7 cellular contexts compared by ENCODE assay signal in genomic region chr1:21508580-21509350, GRCh38. TPM values are rescaled to one million over a fixed set of nuclear protein-coding genes. Genes with fewer than 3 reads are reported as not detected.
DNase-seq lines count a peak whose midpoint lies in the region; ATAC-seq and TF ChIP-seq lines count a peak whose summit lies in the region.

No MANE protein-coding gene starts in this region.

- in situ Hi-C loops in GM13977 (cut with MboI; ENCODE audit: low pct_unique_long_range_greater_than_20kb, low sequenced_read_pairs, unreplicated experiment) = no loop called here

- peaks cover 0 to 4% (median 4%) of the 10 kb centered on the region in 3 donors for H3K36me3 Mint-ChIP-seq in naive thymus-derived CD8-positive, alpha-beta T cell

- peak; percentile 92 for DNase-seq in GM13977 (ENCODE audit: low spot score)
- DNase-seq in NCI-H2227 treated with DMSO at 0.1 percent for 48 hours (lab: John Stamatoyannopoulos, UW) = peak; percentile 36
- peak; percentile 62 for DNase-seq in activated CD8-positive, alpha-beta memory T cell treated with anti-CD3 and anti-CD28 coated beads, Interleukin-2, amount 50 U/mL, for 4 hours
- peak; percentile 13 to 76 (median 54) for DNase-seq in naive thymus-derived CD8-positive, alpha-beta T cell
- DNase-seq in stimulated activated naive CD4-positive, alpha-beta T cell (lab: John Stamatoyannopoulos, UW) = peak; percentile 5 to 54 (median 40)

- peaks cover 6 to 9% (median 7%) of the 10 kb centered on the region in 4 donors for H3K4me1 Mint-ChIP-seq in naive thymus-derived CD8-positive, alpha-beta T cell

- H3K27ac Mint-ChIP-seq in naive thymus-derived CD8-positive, alpha-beta T cell = peak overlapping the region in 3 of 10 donors; percentile 20 to 38 (median 38)

- POLR2A ChIA-PET in naive thymus-derived CD8-positive, alpha-beta T cell (lab: Charles Lee) = no interaction called here

- ATAC-seq in esophagus mucosa = peak; percentile 81
- ATAC-seq in naive thymus-derived CD8-positive, alpha-beta T cell = peak; percentile 94
- no peak for ATAC-seq in HG03442 (IDR thresholded peaks at IDR 0.05; ENCODE audit: unreplicated experiment)

- peak overlapping the region; percentile 66 to 86 (median 75) for H3K4me3 Mint-ChIP-seq in naive thymus-derived CD8-positive, alpha-beta T cell

- peak; percentile 87 for TF ChIP-seq CTCF in GM13977 (IDR thresholded peaks at IDR 0.05; ENCODE audit: extremely low read depth, insufficient read depth, missing control alignments)

- H3K27me3 Mint-ChIP-seq in naive thymus-derived CD8-positive, alpha-beta T cell = peaks cover 36 to 71% (median 50%) of the 10 kb centered on the region in 5 donors

- H3K9me3 Mint-ChIP-seq in naive thymus-derived CD8-positive, alpha-beta T cell = no peaks in the 10 kb centered on the region

RNA-seq across cellular contexts. Expression of gene ALPL, which starts 0.5 kb away (rescaled TPM):
- 3.6 TPM for total RNA-seq in esophagus mucosa
- total RNA-seq in naive thymus-derived CD8-positive, alpha-beta T cell = not detected
- polyA plus RNA-seq in naive thymus-derived CD8-positive, alpha-beta T cell = not detected

Comparison
In these comparisons a context has a peak if more than half of its experiments do, and no peak if none do; other contexts are left out.
1. DNase-seq: peak in every context shown above with its lines; median percentile 92 in GM13977; 62 in activated CD8-positive, alpha-beta memory T cell treated with anti-CD3 and anti-CD28 coated beads, Interleukin-2, amount 50 U/mL, for 4 hours; 54 in naive thymus-derived CD8-positive, alpha-beta T cell; 40 in stimulated activated naive CD4-positive, alpha-beta T cell; 36 in NCI-H2227 treated with DMSO at 0.1 percent for 48 hours.